Comparison of ENCODE assay signal across 10 cellular contexts in genomic region chr15:31267161-31268107, GRCh38. TPM values are rescaled to one million over a fixed set of nuclear protein-coding genes. Genes with fewer than 3 reads are reported as not detected.
DNase-seq lines count a peak whose midpoint lies in the region; ATAC-seq and TF ChIP-seq lines count a peak whose summit lies in the region.
"Had no signal": no experiment of that assay in that cellular context is flagged by ENCODE, and none has a peak within 500 bp of the region (broad histone marks: within the 10 kb centered on the region; RNA-seq: fewer than 3 reads in every experiment).

No MANE protein-coding gene starts in this region.

- POLR2A ChIA-PET in OCI-LY7 (lab: Charles Lee) = interaction anchor here (0.7 to 7.2 kb wide), 15 partner anchors 10 to 125 kb away, joined by 3 to 81 read pairs (median 4); no protein-coding TSS in a partner anchor

- CTCF ChIA-PET in OCI-LY7 (lab: Charles Lee; ENCODE audit: unreplicated experiment) = interaction anchor here (0.6 to 1.2 kb wide), 5 partner anchors 12 to 86 kb away, joined by 3 to 6 read pairs (median 3); no protein-coding TSS in a partner anchor

- no peak for TF ChIP-seq POLR2A in esophagus muscularis mucosa (IDR thresholded peaks at IDR 0.05; ENCODE audit: low read depth)

- BruUV-seq in OCI-LY7 (replicated peaks; lab: Mats Ljungman, UMichigan) = no TSS peak

- TF ChIP-seq EP300 in esophagus muscularis mucosa (IDR thresholded peaks at IDR 0.05) = no peak

- no peaks in the 10 kb centered on the region for H3K9me3 ChIP-seq in OCI-LY7 (ENCODE audit: low read length)
- H3K9me3 ChIP-seq in esophagus muscularis mucosa = no peaks in the 10 kb centered on the region
- H3K9me3 ChIP-seq: gastrocnemius medialis had no signal

- ATAC-seq in stimulated activated effector memory CD8-positive, alpha-beta T cell treated with anti-CD3 and anti-CD28 coated beads, Interleukin-12 subunit alpha, Interleukin-12 subunit beta, amount 100 ng/mL, for 72 hours = no peak
- ATAC-seq in GM19328 (IDR thresholded peaks at IDR 0.05; ENCODE audit: unreplicated experiment) = no peak

- H3K79me2 ChIP-seq in OCI-LY7 (ENCODE audit: insufficient read depth, low read depth, low read length) = no peaks in the 10 kb centered on the region

- H3K4me2 ChIP-seq in OCI-LY7 (ENCODE audit: low read length) = peak overlapping the region; percentile 71

- H3K27ac Mint-ChIP-seq in T-helper 2 cell treated with Interferon-gamma antibody and Interleukin-4, amounts not matched to agents 5 μg/mL and 100 μg/mL, for 36 hours = peak overlapping the region; percentile 94
- peak overlapping the region; percentile 37 for H3K27ac Mint-ChIP-seq in stimulated activated effector memory CD8-positive, alpha-beta T cell treated with anti-CD3 and anti-CD28 coated beads, Interleukin-12 subunit alpha, Interleukin-12 subunit beta, amount 100 ng/mL, for 72 hours

- DNase-seq in T-helper 2 cell treated with Interferon-gamma antibody and Interleukin-4, amounts not matched to agents 5 μg/mL and 100 μg/mL, for 36 hours (ENCODE audit: low spot score) = peak; percentile 3
- DNase-seq in T-helper 2 cell (no peak), OCI-LY7 (ENCODE audit: low spot score) (peak; percentile 64), esophagus muscularis mucosa (ENCODE audit: extremely low spot score) (peak; percentile 78), RKO (ENCODE audit: low spot score) (no peak), NCI-H510A treated with DMSO at 0.1 percent for 48 hours (lab: John Stamatoyannopoulos, UW) (no peak)
- DNase-seq in stimulated activated effector memory CD8-positive, alpha-beta T cell treated with anti-CD3 and anti-CD28 coated beads, Interleukin-12 subunit alpha, Interleukin-12 subunit beta, amount 100 ng/mL, for 72 hours (ENCODE audit: low spot score in 2 of 2) = peak; percentile 1 to 47
- DNase-seq: NCI-H187 had no signal

- peak overlapping the region; percentile 35 for H3K4me3 ChIP-seq in OCI-LY7 (ENCODE audit: low read depth, low read length, poor library complexity, severe bottlenecking)
- H3K4me3 ChIP-seq in esophagus muscularis mucosa = no peak overlapping the region
- H3K4me3 ChIP-seq: gastrocnemius medialis had no signal

- H3K27ac ChIP-seq in OCI-LY7 (ENCODE audit: low read depth, low read length, poor library complexity, severe bottlenecking) (peak overlapping the region; percentile 97), esophagus muscularis mucosa (replicated peaks in 1 of 4) (no peak overlapping the region)

- H3K9me2 ChIP-seq in OCI-LY7 (ENCODE audit: insufficient read depth, low read length) = no peaks in the 10 kb centered on the region

- H3K36me3 Mint-ChIP-seq in T-helper 2 cell treated with Interferon-gamma antibody and Interleukin-4, amounts not matched to agents 5 μg/mL and 100 μg/mL, for 36 hours (ENCODE audit: low read depth) = no peaks in the 10 kb centered on the region
- peaks cover 6% of the 10 kb centered on the region for H3K36me3 Mint-ChIP-seq in stimulated activated effector memory CD8-positive, alpha-beta T cell treated with anti-CD3 and anti-CD28 coated beads, Interleukin-12 subunit alpha, Interleukin-12 subunit beta, amount 100 ng/mL, for 72 hours

- H3K4me1 ChIP-seq in OCI-LY7 (ENCODE audit: insufficient read depth, low read length, poor library complexity, severe bottlenecking) (peaks cover 95% of the 10 kb centered on the region), esophagus muscularis mucosa (peaks cover 11 to 33% (median 23%) of the 10 kb centered on the region in 4 donors)

- H2AFZ ChIP-seq in OCI-LY7 (ENCODE audit: low read length) = peak overlapping the region; percentile 2; the same call in 1 of the 2 replicates

- H4K20me1 ChIP-seq in OCI-LY7 (ENCODE audit: insufficient read depth, low read length) = no peaks in the 10 kb centered on the region

- peaks cover 85% of the 10 kb centered on the region for H3K4me1 Mint-ChIP-seq in T-helper 2 cell treated with Interferon-gamma antibody and Interleukin-4, amounts not matched to agents 5 μg/mL and 100 μg/mL, for 36 hours (ENCODE audit: low read depth)
- peaks cover 59% of the 10 kb centered on the region for H3K4me1 Mint-ChIP-seq in stimulated activated effector memory CD8-positive, alpha-beta T cell treated with anti-CD3 and anti-CD28 coated beads, Interleukin-12 subunit alpha, Interleukin-12 subunit beta, amount 100 ng/mL, for 72 hours

- no peaks in the 10 kb centered on the region for H3K36me3 ChIP-seq in OCI-LY7 (ENCODE audit: insufficient read depth, low read length)
- no peaks in the 10 kb centered on the region for H3K36me3 ChIP-seq in esophagus muscularis mucosa
- H3K36me3 ChIP-seq: gastrocnemius medialis had no signal

- no peak for TF ChIP-seq CTCF in OCI-LY7 (conservative IDR thresholded peaks at IDR 0.05; ENCODE audit: low read length)
- TF ChIP-seq CTCF in esophagus muscularis mucosa (IDR thresholded peaks at IDR 0.05) = no peak

- peak overlapping the region; percentile 64 for H3K4me3 Mint-ChIP-seq in T-helper 2 cell treated with Interferon-gamma antibody and Interleukin-4, amounts not matched to agents 5 μg/mL and 100 μg/mL, for 36 hours
- H3K4me3 Mint-ChIP-seq in stimulated activated effector memory CD8-positive, alpha-beta T cell treated with anti-CD3 and anti-CD28 coated beads, Interleukin-12 subunit alpha, Interleukin-12 subunit beta, amount 100 ng/mL, for 72 hours = peak overlapping the region; percentile 66

- H3K27me3 Mint-ChIP-seq in T-helper 2 cell treated with Interferon-gamma antibody and Interleukin-4, amounts not matched to agents 5 μg/mL and 100 μg/mL, for 36 hours (ENCODE audit: low read depth) = no peaks in the 10 kb centered on the region

- H3K27me3 ChIP-seq in esophagus muscularis mucosa = no peaks in the 10 kb centered on the region
- H3K27me3 ChIP-seq: gastrocnemius medialis had no signal

- WGBS in esophagus muscularis mucosa = 78% methylated on average over 15 of the region's 20 CpGs

- intact Hi-C loops in OCI-LY7 (cut with micrococcal nuclease; ENCODE audit: unreplicated experiment) = no loop called here
- intact Hi-C loops in esophagus muscularis mucosa (cut with DNase I) = no loop called here

- no peaks in the 10 kb centered on the region for H3K9me3 Mint-ChIP-seq in T-helper 2 cell treated with Interferon-gamma antibody and Interleukin-4, amounts not matched to agents 5 μg/mL and 100 μg/mL, for 36 hours
- no peaks in the 10 kb centered on the region for H3K9me3 Mint-ChIP-seq in stimulated activated effector memory CD8-positive, alpha-beta T cell treated with anti-CD3 and anti-CD28 coated beads, Interleukin-12 subunit alpha, Interleukin-12 subunit beta, amount 100 ng/mL, for 72 hours

RNA-seq across cellular contexts. Expression of gene KLF13, which starts 59.2 kb away (rescaled TPM):
- total RNA-seq in OCI-LY7 (2014; rRNA removed; shearing (Covaris generic)) = 62.0 and 64.6 TPM in 2 replicates
- total RNA-seq in OCI-LY7 (2022) (62.6 and 63.2 TPM in 2 replicates), esophagus muscularis mucosa (100 to 1,000 TPM in 1 of 4 donors, 10 to 100 TPM in 3; 57.3 to 109 (median 74.2) TPM)

Comparison
In these comparisons a context has a peak if more than half of its experiments do, and no peak if none do; other contexts are left out.
1. DNase-seq: peak in T-helper 2 cell treated with Interferon-gamma antibody and Interleukin-4, amounts not matched to agents 5 μg/mL and 100 μg/mL, for 36 hours (single experiment), OCI-LY7 (single experiment), esophagus muscularis mucosa (single experiment) and stimulated activated effector memory CD8-positive, alpha-beta T cell treated with anti-CD3 and anti-CD28 coated beads, Interleukin-12 subunit alpha, Interleukin-12 subunit beta, amount 100 ng/mL, for 72 hours (2 of 2); none in T-helper 2 cell (0 of 5), RKO (single experiment) and NCI-H510A treated with DMSO at 0.1 percent for 48 hours (single experiment).